Comparison of ENCODE assay signal across 9 cellular contexts in the genomic region with DNA sequence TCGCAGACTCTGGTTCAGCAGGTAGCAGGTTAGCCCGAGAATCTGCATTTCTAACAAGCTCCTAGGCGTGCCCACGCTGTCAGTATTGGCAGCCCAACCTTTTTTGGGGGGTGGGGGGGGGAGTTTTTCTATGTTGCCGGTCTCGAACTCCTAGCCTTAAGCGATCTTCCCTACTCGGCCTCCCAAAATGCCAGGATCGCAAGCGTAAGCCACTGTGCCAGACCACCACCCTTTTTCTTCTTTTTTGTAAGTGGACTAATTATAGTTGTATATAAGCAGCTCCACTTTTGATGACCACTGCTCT. TPM values are rescaled to one million over a fixed set of nuclear protein-coding genes. Genes with fewer than 3 reads are reported as not detected.
DNase-seq lines count a peak whose midpoint lies in the region; ATAC-seq and TF ChIP-seq lines count a peak whose summit lies in the region.
"Had no signal": no experiment of that assay in that cellular context is flagged by ENCODE, and none has a peak within 500 bp of the region (broad histone marks: within the 10 kb centered on the region; RNA-seq: fewer than 3 reads in every experiment).

No MANE protein-coding gene starts in this region.

- H3K9me3 Mint-ChIP-seq in endodermal cell = no peaks in the 10 kb centered on the region

- peak overlapping the region; percentile 88 for H4K8ac ChIP-seq in trophoblast cell (ENCODE audit: low read depth, low read length)

- H2BK5ac ChIP-seq in trophoblast cell (ENCODE audit: low read depth, low read length, poor library complexity) = no peak overlapping the region

- H2BK120ac ChIP-seq in trophoblast cell (ENCODE audit: insufficient read depth, low read length, poor library complexity) = no peak overlapping the region

- H2AK5ac ChIP-seq in trophoblast cell (ENCODE audit: low read length) = no peak overlapping the region

- no peak overlapping the region for H3K18ac ChIP-seq in trophoblast cell (ENCODE audit: low read length)

- no peak overlapping the region for H3K23ac ChIP-seq in trophoblast cell (ENCODE audit: low read length)

- H3K4me3 Mint-ChIP-seq in endodermal cell = peak overlapping the region; percentile 96

- H3K36me3 Mint-ChIP-seq in endodermal cell (ENCODE audit: low read depth) = peaks cover 8% of the 10 kb centered on the region

- no peak overlapping the region for H3K27ac ChIP-seq in Karpas-422 (ENCODE audit: low read length)
- no peak overlapping the region for H3K27ac ChIP-seq in endodermal cell (ENCODE audit: low read depth, low read length)
- no peak overlapping the region for H3K27ac ChIP-seq in trophoblast cell (ENCODE audit: low read depth, low read length)

- H4K20me1 ChIP-seq in Karpas-422 (ENCODE audit: insufficient read depth, low read depth, low read length) = no peaks in the 10 kb centered on the region

- 0 out of 2 replicates have a peak, but pooled peaks cover 5% of the 10 kb centered on the region for H3K36me3 ChIP-seq in Karpas-422 (ENCODE audit: insufficient read depth, low read length)
- peaks cover 3% of the 10 kb centered on the region for H3K36me3 ChIP-seq in endodermal cell (ENCODE audit: control insufficient read depth, insufficient read depth, low read length)
- H3K36me3 ChIP-seq in trophoblast cell (ENCODE audit: control insufficient read depth in 1 of 2, insufficient read depth in 2 of 2, low read length in 2 of 2) = no peaks in the 10 kb centered on the region

- H3K27ac Mint-ChIP-seq in endodermal cell = peak overlapping the region; percentile 97

- H3K9me3 ChIP-seq in Karpas-422 (ENCODE audit: low read length) = no peaks in the 10 kb centered on the region
- no peaks in the 10 kb centered on the region for H3K9me3 ChIP-seq in endodermal cell (ENCODE audit: control insufficient read depth, low read length)
- H3K9me3 ChIP-seq in trophoblast cell (ENCODE audit: insufficient read depth, low read depth, low read length) = no peaks in the 10 kb centered on the region

- H3K4me1 ChIP-seq in Karpas-422 (ENCODE audit: low read length) (peaks cover 20% of the 10 kb centered on the region), endodermal cell (ENCODE audit: control insufficient read depth, insufficient read depth, low read length) (no peaks in the 10 kb centered on the region), trophoblast cell (ENCODE audit: control insufficient read depth in 1 of 2, insufficient read depth in 2 of 2, low read length in 2 of 2) (peaks cover 5% of the 10 kb centered on the region in 2 experiments)

- peak overlapping the region; percentile 65 for H4K12ac ChIP-seq in trophoblast cell (ENCODE audit: low read depth, low read length)

- peak overlapping the region; percentile 52 for H4K91ac ChIP-seq in trophoblast cell (ENCODE audit: low read depth, low read length)

- peak overlapping the region; percentile 86 for H3K4me3 ChIP-seq in Karpas-422 (ENCODE audit: low read length)
- peak overlapping the region; percentile 89 for H3K4me3 ChIP-seq in endodermal cell (ENCODE audit: low read length)
- H3K4me3 ChIP-seq in trophoblast cell (ENCODE audit: low read depth, low read length) = peak overlapping the region; percentile 66

- 20% methylated on average over 6 of the region's 10 CpGs; no CpG with 5 or more reads in 1 of the 2 experiments for WGBS in endodermal cell (ENCODE audit: insufficient coverage in 1 of 2, insufficient read length in 1 of 2), 2 experiments
- WGBS in trophoblast cell (ENCODE audit: extremely low coverage, insufficient coverage, insufficient read length) = no CpG with 5 or more reads among the region's 10 CpGs

- peak overlapping the region; percentile 84 for H3K9ac ChIP-seq in Karpas-422 (ENCODE audit: low read length)
- H3K9ac ChIP-seq in endodermal cell (ENCODE audit: extremely low read depth, low read length, poor library complexity, severe bottlenecking) = peak overlapping the region; percentile 50
- H3K9ac ChIP-seq in trophoblast cell (ENCODE audit: low read length) = peak overlapping the region; percentile 6

- H3K27me3 ChIP-seq in Karpas-422 (ENCODE audit: low read length) (no peaks in the 10 kb centered on the region), endodermal cell (ENCODE audit: control insufficient read depth, insufficient read depth, low read length, poor library complexity, severe bottlenecking) (no peaks in the 10 kb centered on the region), trophoblast cell (ENCODE audit: insufficient read depth, low read length) (no peaks in the 10 kb centered on the region)

- H3K9me2 ChIP-seq in Karpas-422 (replicated peaks; ENCODE audit: insufficient read depth, low read length) = no peaks in the 10 kb centered on the region

- H3K4ac ChIP-seq in trophoblast cell (ENCODE audit: low read depth, low read length) = peak overlapping the region; percentile 19

- no peaks in the 10 kb centered on the region for H3K27me3 Mint-ChIP-seq in endodermal cell (ENCODE audit: insufficient read depth)

- H2BK12ac ChIP-seq in trophoblast cell (ENCODE audit: low read length) = no peak overlapping the region

- no peak for TF ChIP-seq CTCF in endodermal cell (conservative IDR thresholded peaks at IDR 0.05)

- H3K79me1 ChIP-seq in trophoblast cell (ENCODE audit: low read length) = peaks cover 6% of the 10 kb centered on the region

- no peak overlapping the region for H3K14ac ChIP-seq in trophoblast cell (ENCODE audit: low read length)

- DNase-seq in Karpas-422 (no peak), endodermal cell (no peak), trophoblast cell (peak in 1 of 2 donors; percentile 6), hypothalamus (lab: John Stamatoyannopoulos, UW) (no peak), NCI-H2171 treated with DMSO at 0.1 percent for 48 hours (lab: John Stamatoyannopoulos, UW) (no peak)
- DNase-seq in activated CD4-positive, CD25-positive, alpha-beta regulatory T cell treated with anti-CD3 and anti-CD28 coated beads, Interleukin-2, amount 50 U/mL, for 72 hours = no peak

- ATAC-seq in GM18861 (IDR thresholded peaks at IDR 0.05; ENCODE audit: unreplicated experiment) (peak; percentile 2), GM18517 (IDR thresholded peaks at IDR 0.05; ENCODE audit: unreplicated experiment) (no peak)

- peaks cover 48% of the 10 kb centered on the region for H3K79me2 ChIP-seq in Karpas-422 (ENCODE audit: low read length)
- H3K79me2 ChIP-seq in trophoblast cell (ENCODE audit: control insufficient read depth, insufficient read depth, low read length, poor library complexity) = peaks cover 3% of the 10 kb centered on the region

- H3K4me2 ChIP-seq in Karpas-422 (ENCODE audit: low read depth, low read length, poor library complexity, severe bottlenecking) (peak overlapping the region; percentile 80), trophoblast cell (ENCODE audit: low read length) (peak overlapping the region; percentile 60)

- H3K4me1 Mint-ChIP-seq in endodermal cell = peaks cover 2% of the 10 kb centered on the region

- H2AFZ ChIP-seq in Karpas-422 (ENCODE audit: low read length) = no peak overlapping the region
- peak overlapping the region; percentile 89 for H2AFZ ChIP-seq in trophoblast cell (ENCODE audit: insufficient read depth, low read length, poor library complexity)

RNA-seq across cellular contexts. Expression of a gene that starts 0.5 kb away (rescaled TPM):
- total RNA-seq in Karpas-422 (2014; rRNA removed; shearing (Covaris generic); ENCODE audit: low replicate concordance) = 15.4 and 17.2 TPM in 2 replicates
- 10 to 100 TPM; 46.4 to 48.3 TPM for total RNA-seq in endodermal cell
- polyA plus RNA-seq in endodermal cell (2013, experiment 1 of 2) = 43.2 TPM
- polyA plus RNA-seq in endodermal cell (2013, experiment 2 of 2) = 39.6 TPM
- polyA plus RNA-seq in trophoblast cell (2013) = 26.5 and 27.5 TPM in 2 replicates

RNA-seq across cellular contexts. Expression of a gene that starts 19.3 kb away (rescaled TPM):
- not detected in 2 replicates for total RNA-seq in Karpas-422 (2014; rRNA removed; shearing (Covaris generic); ENCODE audit: low replicate concordance)
- not detected for total RNA-seq in endodermal cell
- not detected for polyA plus RNA-seq in endodermal cell (2013, experiment 1 of 2)
- polyA plus RNA-seq in endodermal cell (2013, experiment 2 of 2) = not detected
- polyA plus RNA-seq in trophoblast cell (2013) = not detected in 2 replicates
- total RNA-seq: activated CD8-positive, alpha-beta memory T cell treated with anti-CD3 and anti-CD28 coated beads for 36 hours had no signal

Comparison
In these comparisons a context has a peak if more than half of its experiments do, and no peak if none do; other contexts are left out.
1. H3K9ac ChIP-seq: peak in every context shown above with its lines; median percentile 84 in Karpas-422; 50 in endodermal cell; 6 in trophoblast cell.